In the genomic region with DNA sequence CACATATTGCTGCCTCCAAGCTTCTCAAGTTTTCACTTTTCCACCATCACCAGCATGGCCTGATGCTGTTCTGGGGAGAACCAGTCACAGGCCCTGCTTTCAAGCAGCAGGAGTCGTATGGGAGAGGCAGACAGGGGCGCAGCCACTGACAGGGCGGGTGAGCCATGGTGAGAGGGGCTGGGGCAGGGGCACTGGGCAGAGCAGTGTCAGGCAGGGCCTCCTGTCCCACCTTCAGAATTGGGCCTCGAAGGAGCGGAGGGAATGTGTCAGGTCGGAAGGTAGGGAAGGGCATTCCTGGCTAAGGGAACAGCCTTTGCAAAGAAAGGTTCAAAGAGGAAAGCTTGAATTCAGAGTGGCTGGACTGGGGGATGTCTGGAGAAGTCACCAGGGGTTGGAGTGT, we compare ENCODE assay signal across 1 cellular context.
TF ChIP-seq lines count a peak whose summit lies in the region.

No MANE protein-coding gene starts in this region.

TF ChIP-seq in HCT116, 20 proteins besides CTCF, POLR2A, EP300 and RAD21:
- TF ChIP-seq FOSL1 (IDR thresholded peaks at IDR 0.05; ENCODE audit: low read depth) (no peak), EZH2 (IDR thresholded peaks at IDR 0.05) (no peak), ELF1 (IDR thresholded peaks at IDR 0.05; ENCODE audit: borderline replicate concordance, low read depth) (no peak), EGR1 (IDR thresholded peaks at IDR 0.05; ENCODE audit: low read depth) (no peak), ZNF274 (IDR thresholded peaks at IDR 0.05; ENCODE audit: low read depth, low read length) (no peak), TCF7L2 (IDR thresholded peaks at IDR 0.05; ENCODE audit: borderline replicate concordance, extremely low read depth, insufficient read depth, insufficient read length) (no peak), JUND (IDR thresholded peaks at IDR 0.05) (no peak), CBX3 (IDR thresholded peaks at IDR 0.05; ENCODE audit: low read depth) (no peak), SIN3A (IDR thresholded peaks at IDR 0.05; ENCODE audit: low read depth) (no peak), YY1 (IDR thresholded peaks at IDR 0.05; ENCODE audit: extremely low read depth, insufficient replicate concordance, low read depth, low read length) (no peak), ZFX (IDR thresholded peaks at IDR 0.05) (no peak), EZH2phosphoT487 (IDR thresholded peaks at IDR 0.05; ENCODE audit: borderline replicate concordance) (no peak), SP1 (IDR thresholded peaks at IDR 0.05; ENCODE audit: low read depth) (no peak), SRF (IDR thresholded peaks at IDR 0.05; ENCODE audit: low read depth) (no peak), POLR2AphosphoS5 (IDR thresholded peaks at IDR 0.05; ENCODE audit: low read depth, low read length) (no peak)
- TF ChIP-seq, protein P1, sequence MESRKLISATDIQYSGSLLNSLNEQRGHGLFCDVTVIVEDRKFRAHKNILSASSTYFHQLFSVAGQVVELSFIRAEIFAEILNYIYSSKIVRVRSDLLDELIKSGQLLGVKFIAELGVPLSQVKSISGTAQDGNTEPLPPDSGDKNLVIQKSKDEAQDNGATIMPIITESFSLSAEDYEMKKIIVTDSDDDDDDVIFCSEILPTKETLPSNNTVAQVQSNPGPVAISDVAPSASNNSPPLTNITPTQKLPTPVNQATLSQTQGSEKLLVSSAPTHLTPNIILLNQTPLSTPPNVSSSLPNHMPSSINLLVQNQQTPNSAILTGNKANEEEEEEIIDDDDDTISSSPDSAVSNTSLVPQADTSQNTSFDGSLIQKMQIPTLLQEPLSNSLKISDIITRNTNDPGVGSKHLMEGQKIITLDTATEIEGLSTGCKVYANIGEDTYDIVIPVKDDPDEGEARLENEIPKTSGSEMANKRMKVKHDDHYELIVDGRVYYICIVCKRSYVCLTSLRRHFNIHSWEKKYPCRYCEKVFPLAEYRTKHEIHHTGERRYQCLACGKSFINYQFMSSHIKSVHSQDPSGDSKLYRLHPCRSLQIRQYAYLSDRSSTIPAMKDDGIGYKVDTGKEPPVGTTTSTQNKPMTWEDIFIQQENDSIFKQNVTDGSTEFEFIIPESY (IDR thresholded peaks at IDR 0.05; ENCODE audit: extremely low read depth, insufficient replicate concordance, low read length): no peak
- TF ChIP-seq, protein P2, sequence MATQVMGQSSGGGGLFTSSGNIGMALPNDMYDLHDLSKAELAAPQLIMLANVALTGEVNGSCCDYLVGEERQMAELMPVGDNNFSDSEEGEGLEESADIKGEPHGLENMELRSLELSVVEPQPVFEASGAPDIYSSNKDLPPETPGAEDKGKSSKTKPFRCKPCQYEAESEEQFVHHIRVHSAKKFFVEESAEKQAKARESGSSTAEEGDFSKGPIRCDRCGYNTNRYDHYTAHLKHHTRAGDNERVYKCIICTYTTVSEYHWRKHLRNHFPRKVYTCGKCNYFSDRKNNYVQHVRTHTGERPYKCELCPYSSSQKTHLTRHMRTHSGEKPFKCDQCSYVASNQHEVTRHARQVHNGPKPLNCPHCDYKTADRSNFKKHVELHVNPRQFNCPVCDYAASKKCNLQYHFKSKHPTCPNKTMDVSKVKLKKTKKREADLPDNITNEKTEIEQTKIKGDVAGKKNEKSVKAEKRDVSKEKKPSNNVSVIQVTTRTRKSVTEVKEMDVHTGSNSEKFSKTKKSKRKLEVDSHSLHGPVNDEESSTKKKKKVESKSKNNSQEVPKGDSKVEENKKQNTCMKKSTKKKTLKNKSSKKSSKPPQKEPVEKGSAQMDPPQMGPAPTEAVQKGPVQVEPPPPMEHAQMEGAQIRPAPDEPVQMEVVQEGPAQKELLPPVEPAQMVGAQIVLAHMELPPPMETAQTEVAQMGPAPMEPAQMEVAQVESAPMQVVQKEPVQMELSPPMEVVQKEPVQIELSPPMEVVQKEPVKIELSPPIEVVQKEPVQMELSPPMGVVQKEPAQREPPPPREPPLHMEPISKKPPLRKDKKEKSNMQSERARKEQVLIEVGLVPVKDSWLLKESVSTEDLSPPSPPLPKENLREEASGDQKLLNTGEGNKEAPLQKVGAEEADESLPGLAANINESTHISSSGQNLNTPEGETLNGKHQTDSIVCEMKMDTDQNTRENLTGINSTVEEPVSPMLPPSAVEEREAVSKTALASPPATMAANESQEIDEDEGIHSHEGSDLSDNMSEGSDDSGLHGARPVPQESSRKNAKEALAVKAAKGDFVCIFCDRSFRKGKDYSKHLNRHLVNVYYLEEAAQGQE (IDR thresholded peaks at IDR 0.05; ENCODE audit: low read depth): no peak
- TF ChIP-seq, protein P3, sequence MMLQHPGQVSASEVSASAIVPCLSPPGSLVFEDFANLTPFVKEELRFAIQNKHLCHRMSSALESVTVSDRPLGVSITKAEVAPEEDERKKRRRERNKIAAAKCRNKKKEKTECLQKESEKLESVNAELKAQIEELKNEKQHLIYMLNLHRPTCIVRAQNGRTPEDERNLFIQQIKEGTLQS (IDR thresholded peaks at IDR 0.05): no peak
